ENCODE assay signal across 23 cellular contexts in the genomic region with DNA sequence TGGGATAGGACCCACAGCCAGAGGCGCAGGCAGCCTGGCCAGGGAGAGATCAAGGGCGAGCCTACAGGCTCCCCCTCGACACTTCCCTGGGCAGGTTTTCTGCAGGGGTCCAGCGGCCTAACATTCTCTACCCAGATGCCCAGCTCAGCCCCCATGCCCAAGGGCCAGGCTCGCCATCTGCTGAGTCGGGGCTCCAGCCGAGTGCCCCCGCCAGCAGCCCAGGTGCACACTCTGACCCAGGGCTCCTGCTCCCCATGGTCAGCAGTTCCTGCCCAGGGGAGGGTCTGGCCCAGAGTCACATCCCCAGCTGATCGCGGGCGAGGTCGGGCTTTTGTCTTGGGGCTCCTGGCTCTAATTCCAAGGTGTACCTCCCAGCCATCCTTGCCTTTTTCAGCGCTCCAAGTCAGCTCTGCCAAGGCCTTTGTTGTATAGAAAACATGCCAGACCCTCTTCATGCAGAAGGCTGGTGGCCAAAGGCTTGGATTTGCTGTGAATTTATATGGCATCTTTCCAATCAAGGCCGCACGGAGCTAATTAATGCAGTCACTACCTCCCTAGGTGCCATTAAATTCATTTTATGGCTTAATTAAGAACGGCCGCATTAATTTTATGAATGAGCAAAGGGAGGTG.
"Had no signal": no experiment of that assay in that cellular context is flagged by ENCODE, and none has a peak within 500 bp of the region (broad histone marks: within the 10 kb centered on the region; RNA-seq: fewer than 3 reads in every experiment).

No MANE protein-coding gene starts in this region.

- H3K27ac ChIP-seq: HL-60, RWPE1 had no signal

- H3K4me3 Mint-ChIP-seq: IgD-negative memory B cell had no signal

- H3K4me3 ChIP-seq: K562 had no signal

- H3K9me3 Mint-ChIP-seq: IgD-negative memory B cell had no signal

- DNase-seq: MV-4-11; NCI-H1092; NCI-H1105 treated with DMSO at 0.1 percent for 48 hours; NCI-H1417 treated with DMSO at 0.1 percent for 48 hours; NCI-H146; NCI-H1694 treated with DMSO at 0.1 percent for 48 hours; NCI-H1930; NCI-H2081; NCI-H2107; NCI-H2227 treated with DMSO at 0.1 percent for 48 hours; NCI-H510A treated with DMSO at 0.1 percent for 48 hours; NCI-H526; NCI-H748 treated with DMSO at 0.1 percent for 48 hours; NK-92 treated with Interleukin-12 subunit alpha and Interleukin-12 subunit beta, amount 100 ng/mL, for 24 hours; PC-3; SHP77; SK-N-SH; T-helper 1 cell had no signal

- H3K27me3 Mint-ChIP-seq: IgD-negative memory B cell had no signal

- ATAC-seq: K562, Panc1, PC-3 had no signal

- H3K36me3 Mint-ChIP-seq: IgD-negative memory B cell had no signal
